ENCODE assay signal across 1 cellular context in the genomic region with DNA sequence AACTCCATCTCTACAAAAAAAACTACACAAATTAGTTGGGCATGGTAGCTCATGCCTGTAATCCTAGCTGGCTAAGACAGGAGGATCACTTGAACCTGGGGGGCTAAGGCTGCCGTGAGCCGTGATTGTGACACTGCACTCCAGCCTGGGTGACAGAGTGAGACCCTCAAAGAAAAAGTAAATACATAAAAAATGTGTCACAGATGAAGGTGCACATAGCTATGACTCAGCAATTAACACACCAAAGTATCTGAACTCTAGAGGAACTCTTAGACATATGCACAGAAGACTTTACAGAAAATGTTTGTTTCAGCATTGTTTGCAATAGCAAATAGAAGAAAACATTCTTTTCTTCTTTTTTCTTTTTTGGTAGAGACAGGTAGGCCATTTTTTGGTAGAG.
TF ChIP-seq lines count a peak whose summit lies in the region.

No MANE protein-coding gene starts in this region.

TF ChIP-seq in GM23338, 12 proteins besides CTCF, POLR2A, EP300 and RAD21:
- TF ChIP-seq ZNF331 (CRISPR knock-in tag; IDR thresholded peaks at IDR 0.05; ENCODE audit: low read depth) (no peak), STAT1 (IDR thresholded peaks at IDR 0.05; ENCODE audit: unreplicated experiment) (no peak), ZNF462 (CRISPR knock-in tag; IDR thresholded peaks at IDR 0.05) (no peak), POLR2AphosphoS5 (IDR thresholded peaks at IDR 0.05; ENCODE audit: low read depth) (no peak), CREB1 (CRISPR knock-in tag; IDR thresholded peaks at IDR 0.05; ENCODE audit: low read depth) (no peak), EZH2 (IDR thresholded peaks at IDR 0.05; ENCODE audit: low read depth, unreplicated experiment) (no peak), ZNF114 (CRISPR knock-in tag; IDR thresholded peaks at IDR 0.05) (no peak), EZH2phosphoT487 (IDR thresholded peaks at IDR 0.05; ENCODE audit: unreplicated experiment) (no peak), NANOG (IDR thresholded peaks at IDR 0.05; ENCODE audit: borderline replicate concordance) (no peak), ETS1 (IDR thresholded peaks at IDR 0.05) (no peak), JUNB (IDR thresholded peaks at IDR 0.05; ENCODE audit: unreplicated experiment) (no peak)
- TF ChIP-seq, protein P1, sequence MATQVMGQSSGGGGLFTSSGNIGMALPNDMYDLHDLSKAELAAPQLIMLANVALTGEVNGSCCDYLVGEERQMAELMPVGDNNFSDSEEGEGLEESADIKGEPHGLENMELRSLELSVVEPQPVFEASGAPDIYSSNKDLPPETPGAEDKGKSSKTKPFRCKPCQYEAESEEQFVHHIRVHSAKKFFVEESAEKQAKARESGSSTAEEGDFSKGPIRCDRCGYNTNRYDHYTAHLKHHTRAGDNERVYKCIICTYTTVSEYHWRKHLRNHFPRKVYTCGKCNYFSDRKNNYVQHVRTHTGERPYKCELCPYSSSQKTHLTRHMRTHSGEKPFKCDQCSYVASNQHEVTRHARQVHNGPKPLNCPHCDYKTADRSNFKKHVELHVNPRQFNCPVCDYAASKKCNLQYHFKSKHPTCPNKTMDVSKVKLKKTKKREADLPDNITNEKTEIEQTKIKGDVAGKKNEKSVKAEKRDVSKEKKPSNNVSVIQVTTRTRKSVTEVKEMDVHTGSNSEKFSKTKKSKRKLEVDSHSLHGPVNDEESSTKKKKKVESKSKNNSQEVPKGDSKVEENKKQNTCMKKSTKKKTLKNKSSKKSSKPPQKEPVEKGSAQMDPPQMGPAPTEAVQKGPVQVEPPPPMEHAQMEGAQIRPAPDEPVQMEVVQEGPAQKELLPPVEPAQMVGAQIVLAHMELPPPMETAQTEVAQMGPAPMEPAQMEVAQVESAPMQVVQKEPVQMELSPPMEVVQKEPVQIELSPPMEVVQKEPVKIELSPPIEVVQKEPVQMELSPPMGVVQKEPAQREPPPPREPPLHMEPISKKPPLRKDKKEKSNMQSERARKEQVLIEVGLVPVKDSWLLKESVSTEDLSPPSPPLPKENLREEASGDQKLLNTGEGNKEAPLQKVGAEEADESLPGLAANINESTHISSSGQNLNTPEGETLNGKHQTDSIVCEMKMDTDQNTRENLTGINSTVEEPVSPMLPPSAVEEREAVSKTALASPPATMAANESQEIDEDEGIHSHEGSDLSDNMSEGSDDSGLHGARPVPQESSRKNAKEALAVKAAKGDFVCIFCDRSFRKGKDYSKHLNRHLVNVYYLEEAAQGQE (IDR thresholded peaks at IDR 0.05; ENCODE audit: unreplicated experiment): no peak
